In the genomic region with DNA sequence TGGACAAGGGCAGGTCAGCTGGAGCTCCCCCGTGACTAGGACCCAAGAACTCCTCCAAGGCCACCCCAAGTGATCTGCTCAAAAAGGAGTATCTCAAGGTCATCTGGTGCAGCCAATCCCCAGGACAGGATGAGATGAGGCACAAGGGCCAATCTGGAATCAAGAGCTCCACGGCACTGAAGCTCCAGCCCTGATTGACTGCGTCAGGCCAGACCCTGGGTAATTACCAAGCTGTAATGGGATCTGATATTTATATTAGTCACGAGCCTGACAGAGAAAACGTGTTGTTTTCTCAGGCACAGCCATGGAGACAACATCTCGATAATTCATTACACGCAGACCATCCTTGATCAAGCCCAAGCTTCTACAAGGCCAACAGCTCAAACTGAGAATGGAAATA, we compare ENCODE assay signal across 14 cellular contexts. TPM values are rescaled to one million over a fixed set of nuclear protein-coding genes. Genes with fewer than 3 reads are reported as not detected.
"Had no signal": no experiment of that assay in that cellular context is flagged by ENCODE, and none has a peak within 500 bp of the region (broad histone marks: within the 10 kb centered on the region; RNA-seq: fewer than 3 reads in every experiment).

No MANE protein-coding gene starts in this region.

- H3K4me3 ChIP-seq: skin epidermis, stomach, thyroid gland had no signal

- ATAC-seq: foreskin keratinocyte, left ventricle myocardium superior had no signal

- H3K4me1 Mint-ChIP-seq: activated CD4-positive, alpha-beta memory T cell treated with anti-CD3 and anti-CD28 coated beads, Interleukin-2, amount 10 ng/mL, durations not matched to agents 7 days and 5 days had no signal

- H3K4me3 Mint-ChIP-seq: activated CD4-positive, alpha-beta memory T cell treated with anti-CD3 and anti-CD28 coated beads, Interleukin-2, amount 10 ng/mL, durations not matched to agents 7 days and 5 days; activated naive CD8-positive, alpha-beta T cell treated with anti-CD3 and anti-CD28 coated beads for 36 hours had no signal

- H3K27ac ChIP-seq: foreskin keratinocyte, skin epidermis, thyroid gland had no signal

- H3K9me3 Mint-ChIP-seq: activated CD4-positive, alpha-beta memory T cell treated with anti-CD3 and anti-CD28 coated beads, Interleukin-2, amount 10 ng/mL, durations not matched to agents 7 days and 5 days; activated naive CD8-positive, alpha-beta T cell treated with anti-CD3 and anti-CD28 coated beads for 36 hours; nephron had no signal

- H3K27ac Mint-ChIP-seq: activated CD4-positive, alpha-beta memory T cell treated with anti-CD3 and anti-CD28 coated beads, Interleukin-2, amount 10 ng/mL, durations not matched to agents 7 days and 5 days; activated naive CD8-positive, alpha-beta T cell treated with anti-CD3 and anti-CD28 coated beads for 36 hours; nephron had no signal

- H3K9me3 ChIP-seq: stomach, thyroid gland had no signal

- H3K36me3 Mint-ChIP-seq: activated naive CD8-positive, alpha-beta T cell treated with anti-CD3 and anti-CD28 coated beads for 36 hours had no signal

- DNase-seq: activated CD4-positive, alpha-beta memory T cell treated with anti-CD3 and anti-CD28 coated beads, Interleukin-2, amount 10 ng/mL, durations not matched to agents 7 days and 5 days; activated CD4-positive, alpha-beta T cell treated with anti-CD3 and anti-CD28 coated beads for 1 hour; activated gamma-delta T cell treated with Interleukin-2 at 50 U/mL for 16 hours; activated naive CD8-positive, alpha-beta T cell treated with anti-CD3 and anti-CD28 coated beads for 36 hours; activated T-cell treated with anti-CD3 and anti-CD28 coated beads, Interleukin-2, amount 50 U/mL, for 48 hours; dorsolateral prefrontal cortex; foreskin keratinocyte; left ventricle myocardium superior; mesenchymal stem cell; stomach; SW 1271; thyroid gland had no signal

- H3K36me3 ChIP-seq: stomach, thyroid gland had no signal

RNA-seq across cellular contexts. Expression of a gene that starts 4.2 kb away (rescaled TPM):
- total RNA-seq: activated naive CD8-positive, alpha-beta T cell treated with anti-CD3 and anti-CD28 coated beads for 36 hours had no signal
